ENCODE assay signal across 1 cellular context in genomic region chr16:75501359-75501758, GRCh38.
TF ChIP-seq lines count a peak whose summit lies in the region.

No MANE protein-coding gene starts in this region.

TF ChIP-seq in HepG2, 621 proteins besides CTCF, POLR2A, EP300 and RAD21:
- TF ChIP-seq IRF2 (CRISPR knock-in tag; IDR thresholded peaks at IDR 0.05) (no peak), ZNF552 (CRISPR knock-in tag; IDR thresholded peaks at IDR 0.05; ENCODE audit: borderline replicate concordance) (no peak), NR2F2 (IDR thresholded peaks at IDR 0.05; ENCODE audit: borderline replicate concordance, low read depth) (no peak), SIX1 (CRISPR knock-in tag; IDR thresholded peaks at IDR 0.05; ENCODE audit: borderline replicate concordance) (no peak), BHLHE40 (IDR thresholded peaks at IDR 0.05; ENCODE audit: low read length) (peak; percentile 62), ZMYM2 (CRISPR knock-in tag; IDR thresholded peaks at IDR 0.05) (no peak), AGO1 (IDR thresholded peaks at IDR 0.05; ENCODE audit: low read depth, low read length, poor library complexity, severe bottlenecking) (no peak), ZNF770 (CRISPR knock-in tag; IDR thresholded peaks at IDR 0.05) (peak; percentile 71), MATR3 (CRISPR knock-in tag; IDR thresholded peaks at IDR 0.05) (no peak), HOXA5 (CRISPR knock-in tag; IDR thresholded peaks at IDR 0.05) (no peak), SNAPC2 (CRISPR knock-in tag; IDR thresholded peaks at IDR 0.05) (no peak), KLF16 (CRISPR knock-in tag; IDR thresholded peaks at IDR 0.05) (no peak), ZNF7 (CRISPR knock-in tag; IDR thresholded peaks at IDR 0.05) (no peak), NRL (CRISPR knock-in tag; IDR thresholded peaks at IDR 0.05; ENCODE audit: borderline replicate concordance) (no peak), KAT8 (CRISPR knock-in tag; IDR thresholded peaks at IDR 0.05) (no peak), CCDC6 (CRISPR knock-in tag; IDR thresholded peaks at IDR 0.05) (no peak), ZNF790 (CRISPR knock-in tag; IDR thresholded peaks at IDR 0.05; ENCODE audit: borderline replicate concordance) (no peak), ZNF281 (CRISPR knock-in tag; IDR thresholded peaks at IDR 0.05; ENCODE audit: borderline replicate concordance) (no peak), MTA3 (CRISPR knock-in tag; IDR thresholded peaks at IDR 0.05) (no peak), ZNF253 (CRISPR knock-in tag; IDR thresholded peaks at IDR 0.05; ENCODE audit: borderline replicate concordance) (no peak), RARA (CRISPR knock-in tag; IDR thresholded peaks at IDR 0.05) (0 out of 2 replicates have a peak, but pooled peaks have one; percentile 16)
- TF ChIP-seq, protein P1, sequence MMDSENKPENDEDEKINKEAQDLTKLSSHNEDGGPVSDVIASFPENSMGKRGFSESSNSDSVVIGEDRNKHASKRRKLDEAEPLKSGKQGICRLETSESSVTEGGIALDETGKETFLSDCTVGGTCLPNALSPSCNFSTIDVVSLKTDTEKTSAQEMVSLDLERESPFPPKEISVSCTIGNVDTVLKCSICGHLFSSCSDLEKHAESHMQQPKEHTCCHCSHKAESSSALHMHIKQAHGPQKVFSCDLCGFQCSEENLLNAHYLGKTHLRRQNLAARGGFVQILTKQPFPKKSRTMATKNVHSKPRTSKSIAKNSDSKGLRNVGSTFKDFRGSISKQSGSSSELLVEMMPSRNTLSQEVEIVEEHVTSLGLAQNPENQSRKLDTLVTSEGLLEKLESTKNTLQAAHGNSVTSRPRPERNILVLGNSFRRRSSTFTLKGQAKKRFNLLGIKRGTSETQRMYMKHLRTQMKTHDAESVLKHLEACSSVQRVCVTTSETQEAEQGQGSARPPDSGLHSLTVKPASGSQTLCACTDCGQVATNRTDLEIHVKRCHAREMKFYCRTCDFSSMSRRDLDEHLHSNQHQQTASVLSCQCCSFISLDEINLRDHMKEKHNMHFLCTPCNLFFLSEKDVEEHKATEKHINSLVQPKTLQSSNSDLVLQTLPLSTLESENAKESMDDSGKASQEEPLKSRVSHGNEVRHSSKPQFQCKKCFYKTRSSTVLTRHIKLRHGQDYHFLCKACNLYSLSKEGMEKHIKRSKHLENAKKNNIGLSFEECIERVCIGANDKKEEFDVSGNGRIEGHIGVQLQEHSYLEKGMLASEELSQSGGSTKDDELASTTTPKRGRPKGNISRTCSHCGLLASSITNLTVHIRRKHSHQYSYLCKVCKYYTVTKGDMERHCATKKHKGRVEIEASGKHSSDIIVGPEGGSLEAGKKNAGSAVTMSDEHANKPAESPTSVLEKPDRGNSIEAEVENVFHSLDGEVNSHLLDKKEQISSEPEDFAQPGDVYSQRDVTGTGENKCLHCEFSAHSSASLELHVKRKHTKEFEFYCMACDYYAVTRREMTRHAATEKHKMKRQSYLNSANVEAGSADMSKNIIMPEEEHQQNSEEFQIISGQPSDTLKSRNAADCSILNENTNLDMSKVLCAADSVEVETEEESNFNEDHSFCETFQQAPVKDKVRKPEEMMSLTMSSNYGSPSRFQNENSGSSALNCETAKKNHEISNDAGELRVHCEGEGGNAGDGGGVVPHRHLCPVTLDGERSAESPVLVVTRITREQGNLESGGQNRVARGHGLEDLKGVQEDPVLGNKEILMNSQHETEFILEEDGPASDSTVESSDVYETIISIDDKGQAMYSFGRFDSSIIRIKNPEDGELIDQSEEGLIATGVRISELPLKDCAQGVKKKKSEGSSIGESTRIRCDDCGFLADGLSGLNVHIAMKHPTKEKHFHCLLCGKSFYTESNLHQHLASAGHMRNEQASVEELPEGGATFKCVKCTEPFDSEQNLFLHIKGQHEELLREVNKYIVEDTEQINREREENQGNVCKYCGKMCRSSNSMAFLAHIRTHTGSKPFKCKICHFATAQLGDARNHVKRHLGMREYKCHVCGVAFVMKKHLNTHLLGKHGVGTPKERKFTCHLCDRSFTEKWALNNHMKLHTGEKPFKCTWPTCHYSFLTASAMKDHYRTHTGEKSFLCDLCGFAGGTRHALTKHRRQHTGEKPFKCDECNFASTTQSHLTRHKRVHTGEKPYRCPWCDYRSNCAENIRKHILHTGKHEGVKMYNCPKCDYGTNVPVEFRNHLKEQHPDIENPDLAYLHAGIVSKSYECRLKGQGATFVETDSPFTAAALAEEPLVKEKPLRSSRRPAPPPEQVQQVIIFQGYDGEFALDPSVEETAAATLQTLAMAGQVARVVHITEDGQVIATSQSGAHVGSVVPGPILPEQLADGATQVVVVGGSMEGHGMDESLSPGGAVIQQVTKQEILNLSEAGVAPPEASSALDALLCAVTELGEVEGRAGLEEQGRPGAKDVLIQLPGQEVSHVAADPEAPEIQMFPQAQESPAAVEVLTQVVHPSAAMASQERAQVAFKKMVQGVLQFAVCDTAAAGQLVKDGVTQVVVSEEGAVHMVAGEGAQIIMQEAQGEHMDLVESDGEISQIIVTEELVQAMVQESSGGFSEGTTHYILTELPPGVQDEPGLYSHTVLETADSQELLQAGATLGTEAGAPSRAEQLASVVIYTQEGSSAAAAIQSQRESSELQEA (CRISPR knock-in tag; IDR thresholded peaks at IDR 0.05; ENCODE audit: not compliant biosample characterization) = no peak
- TF ChIP-seq, protein P2, sequence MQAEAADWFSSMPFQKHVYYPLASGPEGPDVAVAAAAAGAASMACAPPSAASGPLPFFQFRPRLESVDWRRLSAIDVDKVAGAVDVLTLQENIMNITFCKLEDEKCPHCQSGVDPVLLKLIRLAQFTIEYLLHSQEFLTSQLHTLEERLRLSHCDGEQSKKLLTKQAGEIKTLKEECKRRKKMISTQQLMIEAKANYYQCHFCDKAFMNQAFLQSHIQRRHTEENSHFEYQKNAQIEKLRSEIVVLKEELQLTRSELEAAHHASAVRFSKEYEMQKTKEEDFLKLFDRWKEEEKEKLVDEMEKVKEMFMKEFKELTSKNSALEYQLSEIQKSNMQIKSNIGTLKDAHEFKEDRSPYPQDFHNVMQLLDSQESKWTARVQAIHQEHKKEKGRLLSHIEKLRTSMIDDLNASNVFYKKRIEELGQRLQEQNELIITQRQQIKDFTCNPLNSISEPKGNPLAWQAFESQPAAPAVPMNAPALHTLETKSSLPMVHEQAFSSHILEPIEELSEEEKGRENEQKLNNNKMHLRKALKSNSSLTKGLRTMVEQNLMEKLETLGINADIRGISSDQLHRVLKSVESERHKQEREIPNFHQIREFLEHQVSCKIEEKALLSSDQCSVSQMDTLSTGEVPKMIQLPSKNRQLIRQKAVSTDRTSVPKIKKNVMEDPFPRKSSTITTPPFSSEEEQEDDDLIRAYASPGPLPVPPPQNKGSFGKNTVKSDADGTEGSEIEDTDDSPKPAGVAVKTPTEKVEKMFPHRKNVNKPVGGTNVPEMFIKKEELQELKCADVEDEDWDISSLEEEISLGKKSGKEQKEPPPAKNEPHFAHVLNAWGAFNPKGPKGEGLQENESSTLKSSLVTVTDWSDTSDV (CRISPR knock-in tag; IDR thresholded peaks at IDR 0.05) = no peak
